Comparison of ENCODE assay signal across 9 cellular contexts in the genomic region with DNA sequence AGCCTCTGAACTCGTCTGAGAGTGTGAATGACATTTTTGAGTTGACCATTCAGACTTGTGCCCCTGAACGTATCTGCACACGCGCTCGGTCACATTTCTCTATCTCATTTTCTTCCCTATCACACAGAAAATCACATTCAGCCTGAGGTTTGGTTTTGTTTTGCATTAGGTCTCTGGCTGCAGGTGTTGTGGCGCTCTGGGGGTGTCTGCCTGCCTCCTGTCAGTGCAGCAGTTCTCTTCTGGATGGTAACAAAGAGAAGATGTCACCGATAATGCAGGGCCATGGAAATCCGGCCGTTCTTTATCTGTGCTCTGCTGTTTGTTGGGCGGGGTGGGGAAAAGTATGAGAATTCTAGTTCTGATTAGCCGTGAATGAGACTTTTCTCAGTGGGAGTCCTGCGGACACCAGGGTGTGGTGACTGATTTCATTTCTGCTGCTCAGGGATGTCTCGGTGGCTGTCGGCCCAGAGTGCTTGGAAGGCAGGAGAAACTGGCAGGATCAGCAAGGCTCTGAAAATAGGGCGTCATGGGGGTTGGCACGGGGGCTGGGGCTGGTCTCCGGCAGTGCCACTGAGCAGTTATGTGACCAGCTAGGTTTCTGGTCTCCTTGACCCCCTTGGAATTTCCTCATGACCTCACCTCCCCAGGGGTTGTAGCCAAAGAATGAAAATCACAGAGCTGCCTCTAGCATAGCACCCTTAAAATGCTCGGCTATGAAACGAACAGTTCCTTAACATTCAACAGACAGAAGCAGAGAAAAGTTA. TPM values are rescaled to one million over a fixed set of nuclear protein-coding genes. Genes with fewer than 3 reads are reported as not detected.
DNase-seq lines count a peak whose midpoint lies in the region; ATAC-seq and TF ChIP-seq lines count a peak whose summit lies in the region.
"Had no signal": no experiment of that assay in that cellular context is flagged by ENCODE, and none has a peak within 500 bp of the region (broad histone marks: within the 10 kb centered on the region; RNA-seq: fewer than 3 reads in every experiment).

No MANE protein-coding gene starts in this region.

- no peaks in the 10 kb centered on the region for H3K36me3 ChIP-seq in duodenal mucosa (ENCODE audit: control insufficient read depth in 1 of 2, insufficient read depth in 2 of 2, low read length in 2 of 2)
- H3K36me3 ChIP-seq in testis (ENCODE audit: low read depth, missing control alignments), result no peaks in the 10 kb centered on the region

- TF ChIP-seq CTCF in lower leg skin (IDR thresholded peaks at IDR 0.05) (no peak), testis (IDR thresholded peaks at IDR 0.05) (no peak)

- H3K4me3 ChIP-seq in duodenal mucosa (ENCODE audit: low read depth in 1 of 2, low read length in 2 of 2) (no peak overlapping the region), lower leg skin (ENCODE audit: low read depth, poor library complexity, severe bottlenecking) (no peak overlapping the region), testis (no peak overlapping the region)

- intact Hi-C loops in lower leg skin (cut with DNase I; ENCODE audit: low total_unique reads) (no loop called here), testis (cut with DNase I; ENCODE audit: low total_unique reads) (no loop called here)

- H3K9me3 ChIP-seq in duodenal mucosa (ENCODE audit: control insufficient read depth in 1 of 2, low read length in 2 of 2) (no peaks in the 10 kb centered on the region), testis (no peaks in the 10 kb centered on the region)

- H3K27me3 ChIP-seq in duodenal mucosa (ENCODE audit: control insufficient read depth in 1 of 2, insufficient read depth in 2 of 2, low read length in 2 of 2) (no peaks in the 10 kb centered on the region), testis (no peaks in the 10 kb centered on the region)

- TF ChIP-seq POLR2A in lower leg skin (IDR thresholded peaks at IDR 0.05) (no peak), testis (IDR thresholded peaks at IDR 0.05) (no peak)

- 0 out of 2 replicates have a peak, but pooled peaks have one; percentile 2 for TF ChIP-seq RAD21 in Ishikawa (IDR thresholded peaks at IDR 0.05; ENCODE audit: low read depth)

- H3K27ac ChIP-seq in duodenal mucosa (ENCODE audit: low read depth, low read length), result peak overlapping the region; percentile 52
- peak overlapping the region; percentile 40 to 72 for H3K27ac ChIP-seq in testis

- TF ChIP-seq EP300 in Ishikawa (IDR thresholded peaks at IDR 0.05; ENCODE audit: borderline replicate concordance), result no peak

- peaks cover 0 to 5% of the 10 kb centered on the region in 2 donors for H3K4me1 ChIP-seq in duodenal mucosa (ENCODE audit: control insufficient read depth in 1 of 2, insufficient read depth in 2 of 2, low read length in 2 of 2)
- H3K4me1 ChIP-seq in testis, result peaks cover 29% of the 10 kb centered on the region

- no peak overlapping the region for H3K9ac ChIP-seq in duodenal mucosa (ENCODE audit: low read depth in 1 of 2, low read length in 2 of 2)

- 33 to 36% methylated on average over 19 of the region's 19 CpGs for WGBS in lower leg skin, 2 donors
- 22 to 52% methylated on average over 19 of the region's 19 CpGs for WGBS in testis, 2 donors

- ATAC-seq in GM18517 (IDR thresholded peaks at IDR 0.05; ENCODE audit: unreplicated experiment) (no peak), GM18873 (IDR thresholded peaks at IDR 0.05; ENCODE audit: low FRiP score, unreplicated experiment) (no peak)

- DNase-seq in lower leg skin (ENCODE audit: low spot score in 2 of 2) (peak; percentile 34 to 87), testis (peak; percentile 49), NCI-H1048 (lab: John Stamatoyannopoulos, UW) (no peak), NCI-H2171 (lab: John Stamatoyannopoulos, UW) (no peak)
- DNase-seq: NCI-H748 treated with DMSO at 0.1 percent for 48 hours had no signal

TF ChIP-seq in Ishikawa, 13 proteins besides CTCF, POLR2A, EP300 and RAD21:
- TF ChIP-seq, protein P1, sequence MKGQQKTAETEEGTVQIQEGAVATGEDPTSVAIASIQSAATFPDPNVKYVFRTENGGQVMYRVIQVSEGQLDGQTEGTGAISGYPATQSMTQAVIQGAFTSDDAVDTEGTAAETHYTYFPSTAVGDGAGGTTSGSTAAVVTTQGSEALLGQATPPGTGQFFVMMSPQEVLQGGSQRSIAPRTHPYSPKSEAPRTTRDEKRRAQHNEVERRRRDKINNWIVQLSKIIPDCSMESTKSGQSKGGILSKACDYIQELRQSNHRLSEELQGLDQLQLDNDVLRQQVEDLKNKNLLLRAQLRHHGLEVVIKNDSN (IDR thresholded peaks at IDR 0.05), result no peak
- TF ChIP-seq TEAD4 (IDR thresholded peaks at IDR 0.05) (peak; percentile 83), TCF12 (IDR thresholded peaks at IDR 0.05; ENCODE audit: low read depth) (peak; percentile 50; the same call in 1 of the 2 replicates)
TF ChIP-seq in Ishikawa: peak in this region for 2.

RNA-seq across cellular contexts. Expression of a gene that starts 5.1 kb away (rescaled TPM):
- total RNA-seq in lower leg skin, result not detected
- 10 to 100 TPM; 33.6 to 41.5 TPM for total RNA-seq in testis
- 117 TPM for polyA plus RNA-seq in testis (ENCODE audit: insufficient read depth, low read depth, low replicate concordance)

RNA-seq across cellular contexts. Expression of a gene that starts 29.1 kb away (rescaled TPM):
- total RNA-seq in lower leg skin (10 to 100 TPM in 3 of 4 donors, 1 to 10 TPM in 1; 4.9 to 26.2 (median 13.3) TPM), testis (10 to 100 TPM; 54.0 to 69.1 TPM)
- polyA plus RNA-seq in testis (ENCODE audit: insufficient read depth, low read depth, low replicate concordance), result 130 TPM

Comparison
In these comparisons a context has a peak if more than half of its experiments do, and no peak if none do; other contexts are left out.
1. DNase-seq: peak in lower leg skin (2 of 2) and testis (single experiment); none in NCI-H1048 (single experiment) and NCI-H2171 (single experiment).
2. RNA of a gene that starts 5.1 kb away (total RNA-seq): 33.6 to 41.5 TPM in testis; not detected in lower leg skin; every median in the first group is over 10 times any median in the second.